ENCODE assay signal across 8 cellular contexts in the genomic region with DNA sequence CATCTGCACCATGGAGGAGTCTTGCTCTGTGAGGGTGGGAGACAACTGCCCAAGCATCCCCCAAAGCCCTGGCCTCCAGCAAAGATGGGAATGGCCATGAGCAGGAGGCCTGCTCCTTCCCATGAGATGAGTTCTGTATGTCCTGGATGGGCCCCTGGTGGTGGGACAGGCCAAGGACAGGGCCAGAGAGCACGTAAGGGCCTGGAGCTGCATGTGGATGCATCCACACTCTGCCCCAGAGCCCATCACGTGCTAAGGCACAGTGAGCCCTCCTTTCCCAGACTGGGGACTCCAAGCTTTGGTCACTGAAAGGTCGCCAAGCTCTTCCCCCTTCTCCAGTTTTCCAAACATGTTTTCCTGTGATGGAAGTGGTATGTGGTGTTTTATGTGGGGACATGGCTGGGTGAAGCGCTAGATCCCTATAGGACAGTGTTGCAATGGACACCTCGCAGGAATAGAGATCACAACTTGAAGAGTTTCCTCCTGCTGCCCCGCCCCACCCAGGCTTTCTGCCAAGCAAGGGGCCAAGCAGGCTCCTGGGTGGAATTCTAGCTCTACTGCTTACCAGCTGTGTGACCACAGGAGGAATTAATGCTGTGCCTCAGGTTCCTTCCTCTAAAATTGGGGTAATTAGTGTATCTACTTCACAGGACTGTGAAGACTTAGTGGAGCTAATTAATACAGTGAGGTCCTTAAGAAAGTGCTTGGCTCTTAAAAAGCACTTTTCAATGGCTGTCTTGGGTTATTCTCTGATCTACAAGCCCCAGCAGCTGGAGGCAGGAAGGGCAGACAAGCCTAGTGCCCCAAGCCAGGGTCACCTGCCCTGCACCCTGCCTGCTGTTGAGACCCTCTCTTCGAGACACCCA.
A peak's percentile ranks its signal among the peaks of the same experiment; 100 is the strongest.
DNase-seq lines count a peak whose midpoint lies in the region; ATAC-seq and TF ChIP-seq lines count a peak whose summit lies in the region.

No MANE protein-coding gene starts in this region.

- peak; percentile 52 for ATAC-seq in PC-3
- ATAC-seq in GM21528 (IDR thresholded peaks at IDR 0.05; ENCODE audit: low FRiP score, unreplicated experiment) = no peak

- no peaks in the 10 kb centered on the region for H3K36me3 ChIP-seq in PC-3 (ENCODE audit: low read depth, low read length)

- H4K20me1 ChIP-seq in PC-3 (ENCODE audit: low read length) = peaks cover 22% of the 10 kb centered on the region; the same call in 1 of the 2 replicates

- H3F3A ChIP-seq in PC-3 (ENCODE audit: low read length, unreplicated experiment) = no peaks in the 10 kb centered on the region

- POLR2A ChIA-PET in PC-3 (lab: Charles Lee; ENCODE audit: unreplicated experiment) = no interaction called here

- no peak overlapping the region for H3K9ac ChIP-seq in PC-3 (ENCODE audit: low read length)

- intact Hi-C loops in PC-3 (cut with micrococcal nuclease) = no loop called here

- DNase-seq in GM04503 (ENCODE audit: low read depth) = peak; percentile 42
- peak; percentile 70 for DNase-seq in PC-3
- peak; percentile 77 to 85 for DNase-seq in erythroblast (lab: John Stamatoyannopoulos, UW)
- peak; percentile 48 for DNase-seq in renal cortical epithelial cell (ENCODE audit: low read depth)
- DNase-seq in DMS53 (lab: John Stamatoyannopoulos, UW) = no peak
- no peak for DNase-seq in NCI-H1105 (lab: John Stamatoyannopoulos, UW)
- DNase-seq in NCI-H187 treated with DMSO at 0.1 percent for 48 hours (lab: John Stamatoyannopoulos, UW) = no peak

- H3K27me3 ChIP-seq in PC-3 (ENCODE audit: low read length) = no peaks in the 10 kb centered on the region

- no peak for TF ChIP-seq POLR2A in erythroblast (IDR thresholded peaks at IDR 0.05; ENCODE audit: low read length)

- H3K27ac ChIP-seq in PC-3 (ENCODE audit: low read length) = no peak overlapping the region

- H3K4me2 ChIP-seq in PC-3 (ENCODE audit: low read length) = 0 out of 2 replicates have a peak overlapping the region, but pooled peaks have one; percentile 1

- CTCF ChIA-PET in PC-3 (lab: Charles Lee) = interaction anchor here (0.6 kb wide), 1 partner anchor 37 kb away, joined by 3 read pairs; no protein-coding TSS in a partner anchor

- no TSS peak for BruUV-seq in PC-3 (replicated peaks; lab: Mats Ljungman, UMichigan)

- no peak overlapping the region for H3K4me3 ChIP-seq in PC-3 (ENCODE audit: low read length)

- peaks cover 9% of the 10 kb centered on the region; the same call in 1 of the 2 replicates for H3K79me2 ChIP-seq in PC-3 (ENCODE audit: low read length)

- H2AFZ ChIP-seq in PC-3 (ENCODE audit: low read length) = no peak overlapping the region

- H3K4me1 ChIP-seq in PC-3 (ENCODE audit: insufficient read depth, low read length) = peaks cover 16% of the 10 kb centered on the region

- no peak for TF ChIP-seq CTCF in PC-3 (conservative IDR thresholded peaks at IDR 0.05; ENCODE audit: low read depth, low read length)

- no peaks in the 10 kb centered on the region for H3K9me3 ChIP-seq in PC-3 (ENCODE audit: low read length)

- H3K9me2 ChIP-seq in PC-3 (replicated peaks; ENCODE audit: low read length) = no peaks in the 10 kb centered on the region

Comparison
In these comparisons a context has a peak if more than half of its experiments do, and no peak if none do; other contexts are left out.
1. DNase-seq: peak in GM04503 (single experiment), PC-3 (single experiment), erythroblast (2 of 2) and renal cortical epithelial cell (single experiment); none in DMS53 (single experiment), NCI-H1105 (single experiment) and NCI-H187 treated with DMSO at 0.1 percent for 48 hours (single experiment).